Comparison of ENCODE assay signal across 8 cellular contexts in genomic region chr1:23344987-23345472, GRCh38. TPM values are rescaled to one million over a fixed set of nuclear protein-coding genes. Genes with fewer than 3 reads are reported as not detected.
DNase-seq lines count a peak whose midpoint lies in the region; ATAC-seq, FAIRE-seq and TF ChIP-seq lines count a peak whose summit lies in the region.

No MANE protein-coding gene starts in this region.

- no peaks in the 10 kb centered on the region for H3K27me3 Mint-ChIP-seq in neural crest cell (ENCODE audit: low read depth)

- H3K79me1 ChIP-seq in H1 (ENCODE audit: low read depth, low read length): no peaks in the 10 kb centered on the region

- H3K4me3 ChIP-seq in OCI-LY7 (ENCODE audit: low read depth, low read length, poor library complexity, severe bottlenecking) (peak overlapping the region; percentile 94), H1 (ENCODE audit: extremely low read depth in 1 of 4, insufficient read depth in 2 of 4, low read depth in 3 of 4, low read length in 4 of 4) (peak overlapping the region; percentile 43 to 91 (median 74))

- BruUV-seq in OCI-LY7 (replicated peaks; lab: Mats Ljungman, UMichigan): no TSS peak

- H2BK120ac ChIP-seq in H1 (replicated peaks; ENCODE audit: low read depth, low read length): peak overlapping the region; percentile 47

- H3K9me3 Mint-ChIP-seq in neural crest cell: no peaks in the 10 kb centered on the region

- H3K27ac ChIP-seq in OCI-LY7 (ENCODE audit: low read depth, low read length, poor library complexity, severe bottlenecking) (peak overlapping the region; percentile 47), H1 (ENCODE audit: low read depth, low read length) (peak overlapping the region; percentile 76)

- H4K20me1 ChIP-seq in OCI-LY7 (ENCODE audit: insufficient read depth, low read length) (peaks cover 34% of the 10 kb centered on the region), H1 (replicated peaks in 1 of 2; ENCODE audit: control insufficient read depth in 1 of 2, insufficient read depth in 2 of 2, low read length in 2 of 2) (peaks cover 10 to 25% of the 10 kb centered on the region in 2 experiments)

- intact Hi-C loops in OCI-LY7 (cut with micrococcal nuclease; ENCODE audit: unreplicated experiment): loop anchor here (1.0 to 5.0 kb wide), 5 partner anchors 23 to 612 kb away; partner anchors contain the start of genes ASAP3, PNRC2 and RPL11

- peaks cover 39% of the 10 kb centered on the region for H3K4me1 Mint-ChIP-seq in neural crest cell

- H3K9me2 ChIP-seq in OCI-LY7 (ENCODE audit: insufficient read depth, low read length): no peaks in the 10 kb centered on the region

- ATAC-seq in HG02759 (IDR thresholded peaks at IDR 0.05; ENCODE audit: unreplicated experiment) (no peak), GM21825 (IDR thresholded peaks at IDR 0.05; ENCODE audit: unreplicated experiment) (no peak)

- peaks cover 8% of the 10 kb centered on the region for H3K23me2 ChIP-seq in H1 (ENCODE audit: low read depth, low read length)

- H3K4me2 ChIP-seq in OCI-LY7 (ENCODE audit: low read length): peak overlapping the region; percentile 70
- H3K4me2 ChIP-seq in H1 (ENCODE audit: insufficient read depth in 1 of 2, low read depth in 2 of 2, low read length in 2 of 2): peak overlapping the region; percentile 97 to 99

- POLR2A ChIA-PET in OCI-LY7 (lab: Charles Lee): interaction anchor here (0.5 to 2.0 kb wide), 5 partner anchors 17 to 1742 kb away, joined by 3 to 13 read pairs (median 3); partner anchors contain the start of gene ZNF436
- POLR2A ChIA-PET in H1 (lab: Charles Lee; ENCODE audit: partially characterized antibody): interaction anchor here (0.9 to 1.7 kb wide), 17 partner anchors 10 to 347 kb away, joined by 3 to 23 read pairs (median 5); partner anchors contain the start of genes RPL11, TCEA3 and ZNF436

- peak overlapping the region; percentile 36; the same call in 1 of the 2 replicates for H2BK15ac ChIP-seq in H1 (ENCODE audit: low read length)

- H3K14ac ChIP-seq in H1 (ENCODE audit: insufficient read length): peak overlapping the region; percentile 58

- peak overlapping the region; percentile 73 for H3K4ac ChIP-seq in H1 (replicated peaks; ENCODE audit: insufficient read length, low read depth, low read length)

- TF ChIP-seq RAD21 in H1 (IDR thresholded peaks at IDR 0.05 in 1 of 2, conservative IDR thresholded peaks at IDR 0.05 in 1 of 2; ENCODE audit: low read depth in 2 of 2, low read length in 2 of 2): no peak

- H3K4me1 ChIP-seq in OCI-LY7 (ENCODE audit: insufficient read depth, low read length, poor library complexity, severe bottlenecking): peaks cover 26% of the 10 kb centered on the region
- peaks cover 0 to 8% (median 3%) of the 10 kb centered on the region in 4 experiments; a peak in 1 of 7 replicates for H3K4me1 ChIP-seq in H1 (replicated peaks in 1 of 4; ENCODE audit: control insufficient read depth in 3 of 4, insufficient read depth in 4 of 4, low read length in 3 of 4)

- no peak for TF ChIP-seq POLR2A in H1 (IDR thresholded peaks at IDR 0.05; ENCODE audit: control extremely low read depth in 1 of 2, low read depth in 2 of 2, low read length in 2 of 2)

- peak; percentile 44 for DNase-seq in NCI-H345 treated with DMSO at 0.1 percent for 48 hours (lab: John Stamatoyannopoulos, UW; ENCODE audit: unreplicated experiment)
- DNase-seq in NCI-H345 (lab: John Stamatoyannopoulos, UW): no peak
- DNase-seq in OCI-LY7 (ENCODE audit: low spot score): no peak
- no peak for DNase-seq in H1 (ENCODE audit: low read depth in 1 of 2, low spot score in 2 of 2)
- DNase-seq in neural crest cell (ENCODE audit: low read depth, low spot score): no peak
- DNase-seq in hippocampal formation (lab: John Stamatoyannopoulos, UW): no peak

- no peak overlapping the region for H2BK12ac ChIP-seq in H1 (ENCODE audit: low read depth, low read length)

- CTCF ChIA-PET in OCI-LY7 (lab: Charles Lee; ENCODE audit: unreplicated experiment): interaction anchor here (0.5 kb wide), 1 partner anchor 31 kb away, joined by 4 read pairs; no protein-coding TSS in a partner anchor
- CTCF ChIA-PET in H1 (lab: Charles Lee; ENCODE audit: partially characterized antibody): interaction anchor here (0.8 to 1.4 kb wide), 3 partner anchors 59 to 221 kb away, joined by 4 to 6 read pairs (median 4); no protein-coding TSS in a partner anchor

- FAIRE-seq in H1 (lab: Jason Lieb, UNC): no peak

- H4K8ac ChIP-seq in H1 (ENCODE audit: extremely low read depth, insufficient read depth, low read length): peak overlapping the region; percentile 95; the same call in 1 of the 2 replicates

- H2AFZ ChIP-seq in OCI-LY7 (ENCODE audit: low read length) (peak overlapping the region; percentile 37; the same call in 1 of the 2 replicates), H1 (ENCODE audit: low read length) (peak overlapping the region; percentile 99)

- peak overlapping the region; percentile 98 for H3K27ac Mint-ChIP-seq in neural crest cell (ENCODE audit: unreplicated experiment)

- H2BK5ac ChIP-seq in H1 (ENCODE audit: low read depth, low read length): peak overlapping the region; percentile 83; the same call in 1 of the 2 replicates

- H3K9ac ChIP-seq in H1 (replicated peaks in 1 of 4; ENCODE audit: extremely low read depth in 1 of 4, low read depth in 3 of 4, low read length in 3 of 4): peak overlapping the region; percentile 61 to 94 (median 85)

- peaks cover 3% of the 10 kb centered on the region for H3K36me3 Mint-ChIP-seq in neural crest cell (ENCODE audit: low read depth)

- no peak for TF ChIP-seq EP300 in H1 (IDR thresholded peaks at IDR 0.05; ENCODE audit: borderline replicate concordance in 1 of 2, low read depth in 2 of 2, low read length in 2 of 2)

- peak overlapping the region; percentile 18 for H3K23ac ChIP-seq in H1 (ENCODE audit: insufficient read length)

- H2BK20ac ChIP-seq in H1 (ENCODE audit: low read length): no peak overlapping the region

- H4K5ac ChIP-seq in H1 (ENCODE audit: insufficient read length, low read depth, low read length): peak overlapping the region; percentile 82

- peak overlapping the region; percentile 89 for H3K4me3 Mint-ChIP-seq in neural crest cell

- peak overlapping the region; percentile 94 for H3K56ac ChIP-seq in H1 (replicated peaks; ENCODE audit: insufficient read length, low read depth, low read length)

- TF ChIP-seq CTCF in OCI-LY7 (conservative IDR thresholded peaks at IDR 0.05; ENCODE audit: low read length): no peak
- TF ChIP-seq CTCF in H1 (IDR thresholded peaks at IDR 0.05; ENCODE audit: control extremely low read depth in 1 of 3, insufficient read depth in 1 of 3, low read depth in 1 of 3, low read length in 3 of 3): no peak
- TF ChIP-seq CTCF in neural crest cell (conservative IDR thresholded peaks at IDR 0.05): no peak

- no peak overlapping the region for H2AK5ac ChIP-seq in H1 (ENCODE audit: low read depth, low read length)

- peaks cover 7 to 35% (median 20%) of the 10 kb centered on the region in 4 experiments for H3K27me3 ChIP-seq in H1 (replicated peaks in 1 of 4; ENCODE audit: control insufficient read depth in 3 of 4, extremely low read depth in 1 of 4, insufficient read depth in 3 of 4, low read length in 3 of 4)

- H3K9me3 ChIP-seq in OCI-LY7 (ENCODE audit: low read length) (no peaks in the 10 kb centered on the region), H1 (ENCODE audit: insufficient read depth in 2 of 2, low read depth in 1 of 2, low read length in 1 of 2) (no peaks in the 10 kb centered on the region)

- peak overlapping the region; percentile 76 for H3K18ac ChIP-seq in H1 (ENCODE audit: extremely low read depth, low read length)

- peaks cover 38% of the 10 kb centered on the region for H3K36me3 ChIP-seq in OCI-LY7 (ENCODE audit: insufficient read depth, low read length)
- no peaks in the 10 kb centered on the region for H3K36me3 ChIP-seq in H1 (ENCODE audit: control insufficient read depth in 2 of 4, insufficient read depth in 4 of 4, low read length in 3 of 4)

- H3K79me2 ChIP-seq in OCI-LY7 (ENCODE audit: insufficient read depth, low read depth, low read length) (peaks cover 41% of the 10 kb centered on the region), H1 (ENCODE audit: control insufficient read depth in 1 of 2, insufficient read depth in 2 of 2, low read length in 2 of 2) (peaks cover 32 to 38% of the 10 kb centered on the region in 2 experiments)

- 63% methylated on average over 8 of the region's 8 CpGs; no CpG with 5 or more reads in 1 of the 2 experiments for WGBS in H1 (ENCODE audit: extremely low coverage in 1 of 2, insufficient coverage in 1 of 2, insufficient read length in 1 of 2, insufficient replicate concordance in 2 of 2, low coverage in 1 of 2, low lambda C conversion rate in 2 of 2, missing lambda C conversion rate in 1 of 2), 2 experiments

- H4K91ac ChIP-seq in H1 (replicated peaks; ENCODE audit: insufficient read length, low read length): peak overlapping the region; percentile 93

TF ChIP-seq in H1, 55 proteins besides CTCF, POLR2A, EP300 and RAD21 (continues in another document):
- 0 out of 2 replicates have a peak, but pooled peaks have one; percentile 16 for TF ChIP-seq SUZ12 (IDR thresholded peaks at IDR 0.05; ENCODE audit: low read length)

RNA-seq across cellular contexts. Expression of gene HNRNPR, which starts 0.9 kb away (rescaled TPM):
- 193 and 260 TPM in 2 replicates for total RNA-seq in OCI-LY7 (2014; rRNA removed; shearing (Covaris generic))
- total RNA-seq in OCI-LY7 (2022) (282 and 298 TPM in 2 replicates), neural crest cell (293 and 305 TPM in 2 replicates)
- 203 and 214 TPM in 2 replicates for total RNA-seq in H1 (2021; fragmentation: NEBNext Ultra II Directional; extraction: Animal tissue kit (Norgen Biotek cat#: 25700))
- 76.8 and 110 TPM in 2 replicates for polyA plus RNA-seq in H1 (2011; rRNA removed)
- 157 TPM for polyA plus RNA-seq in H1 (2011; cell fraction: cytosol; rRNA removed)
- 30.5 TPM for polyA plus RNA-seq in H1 (2011; cell fraction: nucleus; rRNA removed)
- 159 to 195 TPM (median 176 TPM) in 4 replicates for polyA plus RNA-seq in H1 (2012, experiment 1 of 2)
- 19.5 TPM for polyA plus RNA-seq in H1 (2012, experiment 2 of 2)
- polyA plus RNA-seq in H1 (2013, experiment 1 of 2): 105 TPM
- 107 TPM for polyA plus RNA-seq in H1 (2013, experiment 2 of 2)
- polyA minus RNA-seq in H1 (2011; rRNA and poly(A)+ RNA removed): 106 and 111 TPM in 2 replicates
- 67.5 TPM for polyA minus RNA-seq in H1 (2011; cell fraction: cytosol; rRNA and poly(A)+ RNA removed)
- polyA minus RNA-seq in H1 (2011; cell fraction: nucleus; rRNA and poly(A)+ RNA removed): 50.2 TPM

RNA-seq across cellular contexts. Expression of gene ZNF436, which starts 24.6 kb away (rescaled TPM):
- total RNA-seq in OCI-LY7 (2014; rRNA removed; shearing (Covaris generic)): 4.7 and 5.0 TPM in 2 replicates
- total RNA-seq in OCI-LY7 (2022) (6.4 and 7.6 TPM in 2 replicates), neural crest cell (9.2 and 10.0 TPM in 2 replicates)
- 1.6 and 1.8 TPM in 2 replicates for total RNA-seq in H1 (2021; fragmentation: NEBNext Ultra II Directional; extraction: Animal tissue kit (Norgen Biotek cat#: 25700))
- 0.31 and 0.65 TPM in 2 replicates for polyA plus RNA-seq in H1 (2011; rRNA removed)
- polyA plus RNA-seq in H1 (2011; cell fraction: cytosol; rRNA removed): 0.58 TPM
- polyA plus RNA-seq in H1 (2011; cell fraction: nucleus; rRNA removed): 0.41 TPM
- polyA plus RNA-seq in H1 (2012, experiment 1 of 2): 0.86 to 1.2 TPM (median 0.91 TPM) in 4 replicates
- polyA plus RNA-seq in H1 (2012, experiment 2 of 2): 0.07 TPM
- polyA plus RNA-seq in H1 (2013, experiment 1 of 2): 0.81 TPM
- 0.75 TPM for polyA plus RNA-seq in H1 (2013, experiment 2 of 2)
- polyA minus RNA-seq in H1 (2011; rRNA and poly(A)+ RNA removed): 1.5 and 2.6 TPM in 2 replicates
- 0.73 TPM for polyA minus RNA-seq in H1 (2011; cell fraction: cytosol; rRNA and poly(A)+ RNA removed)
- polyA minus RNA-seq in H1 (2011; cell fraction: nucleus; rRNA and poly(A)+ RNA removed): 1.4 TPM
